33 cellular contexts compared by ENCODE assay signal in the genomic region with DNA sequence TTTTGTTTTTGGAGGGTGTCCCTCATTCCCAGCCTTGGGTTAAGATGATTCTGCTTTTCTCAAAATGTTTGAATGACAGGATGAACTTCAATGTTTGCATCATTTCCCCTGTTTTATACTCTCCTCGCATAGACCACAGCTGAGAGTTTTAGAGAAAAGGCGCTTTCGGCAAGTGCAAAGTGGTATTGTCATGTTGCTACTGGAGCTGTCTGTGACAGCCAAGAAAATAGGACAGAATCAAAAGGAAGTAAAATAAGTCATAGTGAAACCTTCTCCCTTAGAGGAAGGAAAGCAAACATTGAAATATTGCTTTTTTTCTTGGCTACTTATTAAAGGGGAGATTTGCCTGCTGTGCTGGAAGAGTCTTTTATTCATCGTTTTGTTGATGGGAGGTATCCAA. TPM values are rescaled to one million over a fixed set of nuclear protein-coding genes. Genes with fewer than 3 reads are reported as not detected.
DNase-seq lines count a peak whose midpoint lies in the region; ATAC-seq, FAIRE-seq and TF ChIP-seq lines count a peak whose summit lies in the region.
"Had no signal": no experiment of that assay in that cellular context is flagged by ENCODE, and none has a peak within 500 bp of the region (broad histone marks: within the 10 kb centered on the region; RNA-seq: fewer than 3 reads in every experiment).

No MANE protein-coding gene starts in this region.

- no peaks in the 10 kb centered on the region for H3K79me2 ChIP-seq in GM23338 (replicated peaks; ENCODE audit: insufficient read depth)

- no peak for TF ChIP-seq POLR2A in breast epithelium (IDR thresholded peaks at IDR 0.05)

- peak overlapping the region; percentile 34; the same call in 1 of the 2 replicates for H2AFZ ChIP-seq in GM23338

- peaks cover 6% of the 10 kb centered on the region for H3K4me1 Mint-ChIP-seq in MCF 10A (ENCODE audit: insufficient read depth, unreplicated experiment)
- H3K4me1 Mint-ChIP-seq in GM23338: peaks cover 6% of the 10 kb centered on the region; the same call in 2 of the 3 replicates
- no peaks in the 10 kb centered on the region for H3K4me1 Mint-ChIP-seq in activated CD4-positive, alpha-beta T cell treated with anti-CD3 and anti-CD28 coated beads for 36 hours
- peaks cover 6% of the 10 kb centered on the region for H3K4me1 Mint-ChIP-seq in activated CD4-positive, alpha-beta memory T cell treated with anti-CD3 and anti-CD28 coated beads for 36 hours (ENCODE audit: low read depth)

- POLR2A ChIA-PET in MCF 10A (lab: Yijun Ruan, JAX): interaction anchor here (1.0 kb wide), 1 partner anchor 21 kb away, joined by 3 read pairs; no protein-coding TSS in a partner anchor
- POLR2A ChIA-PET in activated CD4-positive, alpha-beta T cell treated with anti-CD3 and anti-CD28 coated beads for 36 hours (lab: Charles Lee): no interaction called here
- POLR2A ChIA-PET in activated CD4-positive, alpha-beta memory T cell treated with anti-CD3 and anti-CD28 coated beads for 36 hours (lab: Charles Lee): no interaction called here

- H3K27ac ChIP-seq in breast epithelium (peak overlapping the region; percentile 26 to 51), GM23338 (ENCODE audit: low read depth) (no peak overlapping the region), right cardiac atrium (ENCODE audit: low read length) (no peak overlapping the region), pancreas (peak overlapping the region in 2 of 4 donors; percentile 10 to 19), coronary artery (no peak overlapping the region)
- H3K27ac ChIP-seq: esophagus muscularis mucosa, RWPE1, sigmoid colon, SK-N-MC, tibial artery had no signal

- no peaks in the 10 kb centered on the region for H3K27me3 Mint-ChIP-seq in MCF 10A (ENCODE audit: insufficient read depth, unreplicated experiment)
- no peaks in the 10 kb centered on the region for H3K27me3 Mint-ChIP-seq in GM23338 (ENCODE audit: insufficient read depth, low read depth, poor library complexity)
- peaks cover 4% of the 10 kb centered on the region for H3K27me3 Mint-ChIP-seq in activated CD4-positive, alpha-beta T cell treated with anti-CD3 and anti-CD28 coated beads for 36 hours
- peaks cover 1% of the 10 kb centered on the region for H3K27me3 Mint-ChIP-seq in activated CD4-positive, alpha-beta memory T cell treated with anti-CD3 and anti-CD28 coated beads for 36 hours

- ATAC-seq in GM23338 (no peak), right cardiac atrium (peak; percentile 20 to 48), pancreas (peak in 3 of 4 donors; percentile 36 to 66 (median 57))
- ATAC-seq in activated CD4-positive, alpha-beta T cell treated with anti-CD3 and anti-CD28 coated beads for 36 hours: no peak
- ATAC-seq: HCT116 had no signal

- intact Hi-C loops in breast epithelium (cut with DNase I; ENCODE audit: low total_unique reads) (no loop called here), MCF 10A (cut with micrococcal nuclease) (no loop called here), right cardiac atrium (cut with DNase I) (no loop called here), pancreas (cut with DNase I) (no loop called here)
- intact Hi-C loops in activated CD4-positive, alpha-beta T cell treated with anti-CD3 and anti-CD28 coated beads for 36 hours (cut with DNase I, micrococcal nuclease): loop anchor here in 1 of 2 experiments (10.0 kb wide), 1 partner anchor 109 kb away; no protein-coding TSS in a partner anchor
- intact Hi-C loops in activated CD4-positive, alpha-beta memory T cell treated with anti-CD3 and anti-CD28 coated beads for 36 hours (cut with micrococcal nuclease): no loop called here

- no peaks in the 10 kb centered on the region for H3F3A ChIP-seq in GM23338 (replicated peaks; ENCODE audit: low read depth)

- FAIRE-seq in pancreas (lab: Jason Lieb, UNC): no peak
- FAIRE-seq: endometrium, GM12891 had no signal

- no peaks in the 10 kb centered on the region for H4K20me1 ChIP-seq in GM23338 (replicated peaks; ENCODE audit: insufficient read depth)

- no peaks in the 10 kb centered on the region for H3K36me3 ChIP-seq in breast epithelium
- H3K36me3 ChIP-seq in GM23338 (ENCODE audit: insufficient read depth): no peaks in the 10 kb centered on the region
- no peaks in the 10 kb centered on the region for H3K36me3 ChIP-seq in pancreas
- H3K36me3 ChIP-seq: BE2C, esophagus muscularis mucosa, heart left ventricle, sigmoid colon, tibial artery had no signal

- TF ChIP-seq CTCF in breast epithelium (IDR thresholded peaks at IDR 0.05) (no peak), MCF 10A (IDR thresholded peaks at IDR 0.05; ENCODE audit: unreplicated experiment) (no peak), GM23338 (conservative IDR thresholded peaks at IDR 0.05; ENCODE audit: low read depth in 2 of 2) (no peak), pancreas (IDR thresholded peaks at IDR 0.05) (no peak), coronary artery (IDR thresholded peaks at IDR 0.05) (no peak)

- H3K4me3 Mint-ChIP-seq in MCF 10A (ENCODE audit: unreplicated experiment): no peak overlapping the region
- no peak overlapping the region for H3K4me3 Mint-ChIP-seq in GM23338
- no peak overlapping the region for H3K4me3 Mint-ChIP-seq in activated CD4-positive, alpha-beta T cell treated with anti-CD3 and anti-CD28 coated beads for 36 hours
- H3K4me3 Mint-ChIP-seq in activated CD4-positive, alpha-beta memory T cell treated with anti-CD3 and anti-CD28 coated beads for 36 hours: no peak overlapping the region
- H3K4me3 Mint-ChIP-seq: activated B cell treated with CpG ODN at 0.5 μM for 24 hours; activated T-cell treated with anti-CD3 and anti-CD28 coated beads, Interleukin-2, amount 50 U/mL, for 72 hours; nephron progenitor cell had no signal

- H3K4me1 ChIP-seq in breast epithelium: no peaks in the 10 kb centered on the region
- no peaks in the 10 kb centered on the region for H3K4me1 ChIP-seq in GM23338 (ENCODE audit: insufficient read depth)
- no peaks in the 10 kb centered on the region for H3K4me1 ChIP-seq in right cardiac atrium (ENCODE audit: control insufficient read depth, insufficient read depth, low read length)
- H3K4me1 ChIP-seq in pancreas: peaks cover 0 to 3% (median 0%) of the 10 kb centered on the region in 3 donors
- H3K4me1 ChIP-seq: BE2C, esophagus muscularis mucosa, sigmoid colon, tibial artery had no signal

- H3K9me3 Mint-ChIP-seq in MCF 10A (ENCODE audit: unreplicated experiment) (no peaks in the 10 kb centered on the region), GM23338 (no peaks in the 10 kb centered on the region)
- H3K9me3 Mint-ChIP-seq in activated CD4-positive, alpha-beta T cell treated with anti-CD3 and anti-CD28 coated beads for 36 hours (ENCODE audit: low read depth): no peaks in the 10 kb centered on the region
- no peaks in the 10 kb centered on the region for H3K9me3 Mint-ChIP-seq in activated CD4-positive, alpha-beta memory T cell treated with anti-CD3 and anti-CD28 coated beads for 36 hours
- H3K9me3 Mint-ChIP-seq: activated T-cell treated with anti-CD3 and anti-CD28 coated beads, Interleukin-2, amount 50 U/mL, for 72 hours; nephron progenitor cell had no signal

- CTCF ChIA-PET in MCF 10A (lab: Yijun Ruan, JAX): interaction anchor here (0.8 kb wide), 1 partner anchor 26 kb away, joined by 3 read pairs; no protein-coding TSS in a partner anchor
- CTCF ChIA-PET in activated CD4-positive, alpha-beta T cell treated with anti-CD3 and anti-CD28 coated beads for 36 hours (lab: Charles Lee): no interaction called here
- CTCF ChIA-PET in activated CD4-positive, alpha-beta memory T cell treated with anti-CD3 and anti-CD28 coated beads for 36 hours (lab: Charles Lee): no interaction called here

- H3K27me3 ChIP-seq in breast epithelium (no peaks in the 10 kb centered on the region), GM23338 (ENCODE audit: insufficient read depth) (no peaks in the 10 kb centered on the region), right cardiac atrium (ENCODE audit: control insufficient read depth, insufficient read depth) (no peaks in the 10 kb centered on the region), pancreas (peaks cover 0 to 3% (median 0%) of the 10 kb centered on the region in 4 donors)
- H3K27me3 ChIP-seq: BE2C, dorsolateral prefrontal cortex, esophagus muscularis mucosa, heart left ventricle, sigmoid colon, tibial artery had no signal

- no peak for DNase-seq in breast epithelium (ENCODE audit: low spot score in 2 of 2)
- no peak for DNase-seq in MCF 10A (ENCODE audit: unreplicated experiment)
- no peak for DNase-seq in GM23338 (ENCODE audit: low spot score)
- DNase-seq in right cardiac atrium: no peak
- no peak for DNase-seq in pancreas
- DNase-seq in coronary artery (ENCODE audit: low spot score): no peak
- DNase-seq in activated CD4-positive, alpha-beta T cell treated with anti-CD3 and anti-CD28 coated beads for 36 hours: no peak
- DNase-seq in activated CD4-positive, alpha-beta memory T cell treated with anti-CD3 and anti-CD28 coated beads for 36 hours: no peak
- DNase-seq: activated B cell treated with CpG ODN at 0.5 μM for 24 hours; activated naive CD4-positive, alpha-beta T cell treated with Interleukin-2 at 50 U/mL for 16 hours; activated T-cell treated with anti-CD3 and anti-CD28 coated beads, Interleukin-2, amount 50 U/mL, for 72 hours; BE2C; cerebellar nuclear complex; DMS153; dorsolateral prefrontal cortex; foreskin fibroblast; heart left ventricle; Karpas-422; NCI-H1436 treated with DMSO at 0.1 percent for 48 hours; NCI-H2081 treated with DMSO at 0.1 percent for 48 hours; NCI-H446; NCI-H774; nephron progenitor cell; posterior cingulate gyrus; sigmoid colon; stimulated activated CD4-positive, alpha-beta T cell treated with anti-CD3 and anti-CD28 coated beads, Interleukin-4, amount 100 ng/mL, for 1 hour; tibial artery had no signal

- H3K4me2 ChIP-seq in GM23338: no peak overlapping the region

- H3K9me2 ChIP-seq in GM23338 (ENCODE audit: insufficient read depth): no peaks in the 10 kb centered on the region

- H3K4me3 ChIP-seq in breast epithelium (no peak overlapping the region), GM23338 (no peak overlapping the region), right cardiac atrium (ENCODE audit: low read length) (no peak overlapping the region), pancreas (no peak overlapping the region), coronary artery (no peak overlapping the region)
- H3K4me3 ChIP-seq: esophagus muscularis mucosa, heart left ventricle, sigmoid colon, SK-N-MC, tibial artery had no signal

- no peaks in the 10 kb centered on the region for H3K9me3 ChIP-seq in breast epithelium
- no peaks in the 10 kb centered on the region for H3K9me3 ChIP-seq in right cardiac atrium (ENCODE audit: control insufficient read depth, low read length)
- H3K9me3 ChIP-seq in pancreas: no peaks in the 10 kb centered on the region
- H3K9me3 ChIP-seq: BE2C, esophagus muscularis mucosa, sigmoid colon, tibial artery had no signal

- H3K27ac Mint-ChIP-seq in MCF 10A (ENCODE audit: low read depth, unreplicated experiment) (no peak overlapping the region), GM23338 (no peak overlapping the region)
- H3K27ac Mint-ChIP-seq in activated CD4-positive, alpha-beta T cell treated with anti-CD3 and anti-CD28 coated beads for 36 hours: no peak overlapping the region
- no peak overlapping the region for H3K27ac Mint-ChIP-seq in activated CD4-positive, alpha-beta memory T cell treated with anti-CD3 and anti-CD28 coated beads for 36 hours
- H3K27ac Mint-ChIP-seq: activated B cell treated with CpG ODN at 0.5 μM for 24 hours; activated T-cell treated with anti-CD3 and anti-CD28 coated beads, Interleukin-2, amount 50 U/mL, for 72 hours; nephron progenitor cell had no signal

- WGBS in right cardiac atrium: 27% methylated on average over 4 of the region's 4 CpGs
- 45 to 50% methylated on average over 4 of the region's 4 CpGs for WGBS in pancreas, 2 donors

- no peaks in the 10 kb centered on the region for H3K36me3 Mint-ChIP-seq in MCF 10A (ENCODE audit: insufficient read depth, unreplicated experiment)
- H3K36me3 Mint-ChIP-seq in GM23338 (ENCODE audit: low read depth): no peaks in the 10 kb centered on the region
- no peaks in the 10 kb centered on the region for H3K36me3 Mint-ChIP-seq in activated CD4-positive, alpha-beta T cell treated with anti-CD3 and anti-CD28 coated beads for 36 hours (ENCODE audit: low read depth)
- H3K36me3 Mint-ChIP-seq in activated CD4-positive, alpha-beta memory T cell treated with anti-CD3 and anti-CD28 coated beads for 36 hours: no peaks in the 10 kb centered on the region

- BruUV-seq in MCF 10A (replicated peaks; lab: Mats Ljungman, UMichigan): no TSS peak

RNA-seq across cellular contexts. Expression of gene ARHGAP5, which starts 33.5 kb away (rescaled TPM):
- 100 to 1,000 TPM; 115 to 189 (median 121) TPM for total RNA-seq in breast epithelium
- 100 TPM in 2 replicates for total RNA-seq in MCF 10A (2022)
- total RNA-seq in GM23338 (2014; rRNA removed; shearing (Covaris generic)): 68.7 and 72.6 TPM in 2 replicates
- 22.1 and 22.3 TPM in 2 replicates for polyA plus RNA-seq in GM23338 (2016; fragmentation: Nextera tagmentation; extraction: Ambion mirVana)
- total RNA-seq in right cardiac atrium: 100 to 1,000 TPM; 216 to 255 (median 240) TPM
- 28.0 TPM for polyA plus RNA-seq in right cardiac atrium
- 10 to 100 TPM; 49.0 to 81.8 (median 59.8) TPM for total RNA-seq in pancreas
- polyA plus RNA-seq in pancreas: 10 to 100 TPM in 1 of 2 donors, 1 to 10 TPM in 1; 7.1 to 15.7 TPM
- total RNA-seq in activated CD4-positive, alpha-beta T cell treated with anti-CD3 and anti-CD28 coated beads for 36 hours: 10 to 100 TPM; 40.1 to 45.6 TPM
- total RNA-seq in activated CD4-positive, alpha-beta memory T cell treated with anti-CD3 and anti-CD28 coated beads for 36 hours: 10 to 100 TPM; 41.6 to 41.9 TPM

Comparison
In these comparisons a context has a peak if more than half of its experiments do, and no peak if none do; other contexts are left out.
1. H3K27ac ChIP-seq: peak in breast epithelium (2 of 2); none in GM23338 (single experiment), right cardiac atrium (single experiment) and coronary artery (0 of 2).
2. ATAC-seq: peak in right cardiac atrium (2 of 2) and pancreas (3 of 4); none in GM23338 (single experiment) and activated CD4-positive, alpha-beta T cell treated with anti-CD3 and anti-CD28 coated beads for 36 hours (single experiment).